ENCODE assay signal across 8 cellular contexts in genomic region chr9:2014148-2014547, GRCh38. TPM values are rescaled to one million over a fixed set of nuclear protein-coding genes. Genes with fewer than 3 reads are reported as not detected.
DNase-seq lines count a peak whose midpoint lies in the region; ATAC-seq lines count a peak whose summit lies in the region.

No MANE protein-coding gene starts in this region.

- peaks cover 0 to 2% (median 0%) of the 10 kb centered on the region in 9 donors for H3K9me3 Mint-ChIP-seq in naive thymus-derived CD8-positive, alpha-beta T cell

- peaks cover 13 to 31% (median 24%) of the 10 kb centered on the region in 4 donors for H3K4me1 Mint-ChIP-seq in naive thymus-derived CD8-positive, alpha-beta T cell

- H3K36me3 Mint-ChIP-seq in naive thymus-derived CD8-positive, alpha-beta T cell = peaks cover 0 to 6% (median 0%) of the 10 kb centered on the region in 3 donors

- peak overlapping the region in 9 of 10 donors; percentile 55 to 99 (median 97) for H3K27ac Mint-ChIP-seq in naive thymus-derived CD8-positive, alpha-beta T cell

- peak overlapping the region; percentile 93 to 100 (median 99) for H3K4me3 Mint-ChIP-seq in naive thymus-derived CD8-positive, alpha-beta T cell

- ATAC-seq in naive thymus-derived CD8-positive, alpha-beta T cell = no peak
- ATAC-seq in HG02623 (IDR thresholded peaks at IDR 0.05; ENCODE audit: unreplicated experiment) = no peak

- no peaks in the 10 kb centered on the region for H3K36me3 ChIP-seq in BLaER1

- POLR2A ChIA-PET in naive thymus-derived CD8-positive, alpha-beta T cell (lab: Charles Lee) = interaction anchor here (1.0 to 6.0 kb wide), 6 partner anchors 9 to 43 kb away, joined by 3 to 71 read pairs (median 6); no protein-coding TSS in a partner anchor

- H3K4me1 ChIP-seq in BLaER1 = peaks cover 20% of the 10 kb centered on the region

- peak overlapping the region; percentile 98 for H3K4me3 ChIP-seq in BLaER1

- H3K27me3 ChIP-seq in BLaER1 = no peaks in the 10 kb centered on the region

- peak overlapping the region; percentile 81 for H3K9ac ChIP-seq in BLaER1

- peaks cover 16% of the 10 kb centered on the region for H4K20me1 ChIP-seq in BLaER1

- DNase-seq in M059J (ENCODE audit: low read depth) (peak; percentile 2), SW 1271 (lab: John Stamatoyannopoulos, UW) (no peak)
- no peak for DNase-seq in naive thymus-derived CD8-positive, alpha-beta T cell
- DNase-seq in activated effector memory CD4-positive, alpha-beta T cell treated with anti-CD3 and anti-CD28 coated beads, Interleukin-2, amount 50 U/mL, for 16 hours = no peak
- DNase-seq in stimulated activated CD4-positive, alpha-beta T cell treated with anti-CD3 and anti-CD28 coated beads, Interleukin-2, amount 100 ng/mL, for 48 hours = no peak

- peaks cover 0 to 6% (median 0%) of the 10 kb centered on the region in 5 donors for H3K27me3 Mint-ChIP-seq in naive thymus-derived CD8-positive, alpha-beta T cell

- H3K9me3 ChIP-seq in BLaER1 = no peaks in the 10 kb centered on the region

- H3K27ac ChIP-seq in BLaER1 (no peak overlapping the region), cingulate gyrus (ENCODE audit: low read depth, low read length) (peak overlapping the region; percentile 96)

- H3K4me2 ChIP-seq in BLaER1 = peak overlapping the region; percentile 90

RNA-seq across cellular contexts. Expression of gene SMARCA2, which starts 1.0 kb away (rescaled TPM):
- total RNA-seq in M059J (2014; rRNA removed; shearing (Covaris generic)) = 62.0 and 75.0 TPM in 2 replicates
- 100 to 1,000 TPM; 236 to 238 TPM for total RNA-seq in naive thymus-derived CD8-positive, alpha-beta T cell
- polyA plus RNA-seq in naive thymus-derived CD8-positive, alpha-beta T cell = 10 to 100 TPM; 36.1 to 78.7 (median 37.9) TPM
